Comparison of ENCODE assay signal across 12 cellular contexts in genomic region chrX:107677909-107678308, GRCh38. TPM values are rescaled to one million over a fixed set of nuclear protein-coding genes. Genes with fewer than 3 reads are reported as not detected.
DNase-seq lines count a peak whose midpoint lies in the region; ATAC-seq, FAIRE-seq and TF ChIP-seq lines count a peak whose summit lies in the region.
"Had no signal": no experiment of that assay in that cellular context is flagged by ENCODE, and none has a peak within 500 bp of the region (broad histone marks: within the 10 kb centered on the region; RNA-seq: fewer than 3 reads in every experiment).

No MANE protein-coding gene starts in this region.

- intact Hi-C loops in activated T-helper 1 cell treated with anti-CD3 and anti-CD28 coated beads, Interleukin-12 subunit alpha, Interleukin-12 subunit beta, Interleukin-2, Interleukin-4 antibody, amounts not matched to agents 30 ng/mL and 10 ng/mL and 1 ng/mL, durations not matched to agents 14 hours and 24 hours and 36 hours (cut with micrococcal nuclease), result no loop called here
- intact Hi-C loops in heart right ventricle (cut with DNase I), result loop anchor here in 9 of 10 donors (2.0 to 10.0 kb wide), 6 partner anchors 33 to 54 kb away; no protein-coding TSS in a partner anchor

- no peaks in the 10 kb centered on the region for H3K9me3 Mint-ChIP-seq in activated T-helper 1 cell treated with anti-CD3 and anti-CD28 coated beads, Interleukin-12 subunit alpha, Interleukin-12 subunit beta, Interleukin-2, Interleukin-4 antibody, amounts not matched to agents 30 ng/mL and 10 ng/mL and 1 ng/mL, durations not matched to agents 14 hours and 24 hours and 36 hours

- H3K4me3 ChIP-seq in DOHH2 (ENCODE audit: low read length) (peak overlapping the region; percentile 57; the same call in 1 of the 2 replicates), heart right ventricle (no peak overlapping the region), smooth muscle cell (no peak overlapping the region)

- no peak overlapping the region for H2AFZ ChIP-seq in smooth muscle cell (ENCODE audit: low read depth)

- peak overlapping the region; percentile 99 for H3K27ac Mint-ChIP-seq in activated T-helper 1 cell treated with anti-CD3 and anti-CD28 coated beads, Interleukin-12 subunit alpha, Interleukin-12 subunit beta, Interleukin-2, Interleukin-4 antibody, amounts not matched to agents 30 ng/mL and 10 ng/mL and 1 ng/mL, durations not matched to agents 14 hours and 24 hours and 36 hours

- no peak for FAIRE-seq in D721Med (lab: Jason Lieb, UNC)
- FAIRE-seq: colon had no signal

- H3K4me1 ChIP-seq in DOHH2 (ENCODE audit: control insufficient read depth, low read length) (peaks cover 63% of the 10 kb centered on the region), heart right ventricle (peaks cover 0 to 67% (median 53%) of the 10 kb centered on the region in 9 donors), smooth muscle cell (ENCODE audit: low read depth) (peaks cover 9% of the 10 kb centered on the region)

- H3K79me2 ChIP-seq in DOHH2 (ENCODE audit: control insufficient read depth, low read length) (peaks cover 20% of the 10 kb centered on the region), smooth muscle cell (ENCODE audit: low read depth) (no peaks in the 10 kb centered on the region)

- peaks cover 67% of the 10 kb centered on the region for H3K4me1 Mint-ChIP-seq in activated T-helper 1 cell treated with anti-CD3 and anti-CD28 coated beads, Interleukin-12 subunit alpha, Interleukin-12 subunit beta, Interleukin-2, Interleukin-4 antibody, amounts not matched to agents 30 ng/mL and 10 ng/mL and 1 ng/mL, durations not matched to agents 14 hours and 24 hours and 36 hours (ENCODE audit: low read depth)

- H3K27ac ChIP-seq in DOHH2 (ENCODE audit: low read depth, low read length) (peak overlapping the region; percentile 90; the same call in 1 of the 2 replicates), heart right ventricle (peak overlapping the region; percentile 65 to 92 (median 90)), smooth muscle cell (ENCODE audit: low read depth) (peak overlapping the region; percentile 99)

- no peak for DNase-seq in activated T-helper 1 cell treated with anti-CD3 and anti-CD28 coated beads, Interleukin-12 subunit alpha, Interleukin-12 subunit beta, Interleukin-2, Interleukin-4 antibody, amounts not matched to agents 30 ng/mL and 10 ng/mL and 1 ng/mL, durations not matched to agents 14 hours and 24 hours and 36 hours (ENCODE audit: low spot score)
- DNase-seq in heart right ventricle (no peak), smooth muscle cell (lab: John Stamatoyannopoulos, UW; ENCODE audit: unreplicated experiment) (no peak), NCI-H2227 treated with DMSO at 0.1 percent for 48 hours (lab: John Stamatoyannopoulos, UW) (no peak), erythroblast (lab: John Stamatoyannopoulos, UW) (no peak), pons (ENCODE audit: low spot score) (no peak), D721Med (ENCODE audit: insufficient read length, low spot score) (no peak)
- DNase-seq: activated CD8-positive, alpha-beta memory T cell treated with anti-CD3 and anti-CD28 coated beads for 24 hours; EL; NCI-H2081 treated with DMSO at 0.1 percent for 48 hours had no signal

- ATAC-seq in heart right ventricle, result no peak

- H3K36me3 Mint-ChIP-seq in activated T-helper 1 cell treated with anti-CD3 and anti-CD28 coated beads, Interleukin-12 subunit alpha, Interleukin-12 subunit beta, Interleukin-2, Interleukin-4 antibody, amounts not matched to agents 30 ng/mL and 10 ng/mL and 1 ng/mL, durations not matched to agents 14 hours and 24 hours and 36 hours (ENCODE audit: low read depth), result peaks cover 1% of the 10 kb centered on the region

- H3K9me3 ChIP-seq in DOHH2 (ENCODE audit: control insufficient read depth, insufficient read depth, low read length) (no peaks in the 10 kb centered on the region), heart right ventricle (no peaks in the 10 kb centered on the region), smooth muscle cell (replicated peaks; ENCODE audit: low read depth) (no peaks in the 10 kb centered on the region)

- no peaks in the 10 kb centered on the region for H3K27me3 ChIP-seq in DOHH2 (ENCODE audit: control insufficient read depth, low read length)
- H3K27me3 ChIP-seq in heart right ventricle, result peaks cover 0 to 58% (median 0%) of the 10 kb centered on the region in 7 donors
- H3K27me3 ChIP-seq in smooth muscle cell (ENCODE audit: low read depth), result no peaks in the 10 kb centered on the region

- H3K9ac ChIP-seq in smooth muscle cell (ENCODE audit: low read depth), result peak overlapping the region; percentile 92

- H3K4me3 Mint-ChIP-seq in activated T-helper 1 cell treated with anti-CD3 and anti-CD28 coated beads, Interleukin-12 subunit alpha, Interleukin-12 subunit beta, Interleukin-2, Interleukin-4 antibody, amounts not matched to agents 30 ng/mL and 10 ng/mL and 1 ng/mL, durations not matched to agents 14 hours and 24 hours and 36 hours, result peak overlapping the region; percentile 19

- no peaks in the 10 kb centered on the region for H3K27me3 Mint-ChIP-seq in activated T-helper 1 cell treated with anti-CD3 and anti-CD28 coated beads, Interleukin-12 subunit alpha, Interleukin-12 subunit beta, Interleukin-2, Interleukin-4 antibody, amounts not matched to agents 30 ng/mL and 10 ng/mL and 1 ng/mL, durations not matched to agents 14 hours and 24 hours and 36 hours (ENCODE audit: insufficient read depth)

- peak overlapping the region; percentile 90 for H3K4me2 ChIP-seq in DOHH2 (ENCODE audit: low read length)
- H3K4me2 ChIP-seq in smooth muscle cell, result peak overlapping the region; percentile 81

- H3K9me2 ChIP-seq in DOHH2 (replicated peaks; ENCODE audit: control insufficient read depth, low read length), result no peaks in the 10 kb centered on the region

- 52 to 67% methylated on average over 4 of the region's 4 CpGs for WGBS in heart right ventricle, 2 donors
- WGBS in smooth muscle cell (ENCODE audit: low lambda C conversion rate), result 66% methylated on average over 4 of the region's 4 CpGs

- no peaks in the 10 kb centered on the region for H4K20me1 ChIP-seq in DOHH2 (ENCODE audit: control insufficient read depth, insufficient read depth, low read depth, low read length)
- H4K20me1 ChIP-seq in smooth muscle cell (ENCODE audit: low read depth), result no peaks in the 10 kb centered on the region

- TF ChIP-seq CTCF in DOHH2 (IDR thresholded peaks at IDR 0.05; ENCODE audit: low read depth, low read length, poor library complexity, severe bottlenecking) (no peak), heart right ventricle (IDR thresholded peaks at IDR 0.05) (no peak), smooth muscle cell (IDR thresholded peaks at IDR 0.05; ENCODE audit: borderline replicate concordance, insufficient read depth, poor library complexity, severe bottlenecking) (no peak), D721Med (IDR thresholded peaks at IDR 0.05; ENCODE audit: insufficient read depth, missing control alignments) (no peak)

- H3K36me3 ChIP-seq in DOHH2 (ENCODE audit: control insufficient read depth, low read length) (no peaks in the 10 kb centered on the region; the same call in 1 of the 2 replicates), heart right ventricle (no peaks in the 10 kb centered on the region), smooth muscle cell (ENCODE audit: low read depth) (no peaks in the 10 kb centered on the region)

- no peak for TF ChIP-seq POLR2A in erythroblast (IDR thresholded peaks at IDR 0.05; ENCODE audit: low read length)

- H3F3A ChIP-seq in DOHH2 (ENCODE audit: control insufficient read depth, insufficient read depth) (peaks cover 20% of the 10 kb centered on the region), smooth muscle cell (ENCODE audit: low read depth) (peaks cover 29% of the 10 kb centered on the region)

RNA-seq across cellular contexts. Expression of gene PRPS1, which starts 49.6 kb away (rescaled TPM):
- 97.9 and 101 TPM in 2 replicates for total RNA-seq in activated T-helper 1 cell treated with anti-CD3 and anti-CD28 coated beads, Interleukin-12 subunit alpha, Interleukin-12 subunit beta, Interleukin-2, Interleukin-4 antibody, amounts not matched to agents 30 ng/mL and 10 ng/mL and 1 ng/mL, durations not matched to agents 14 hours and 24 hours and 36 hours
- total RNA-seq in heart right ventricle (10 to 100 TPM; 19.5 to 31.6 (median 27.5) TPM), smooth muscle cell (60.5 and 74.5 TPM in 2 replicates)
- polyA plus RNA-seq in heart right ventricle (10 to 100 TPM in 1 of 2 donors, 1 to 10 TPM in 1; 4.9 to 26.1 TPM), smooth muscle cell (40.3 and 51.7 TPM in 2 replicates)
